18 cellular contexts compared by ENCODE assay signal in the genomic region with DNA sequence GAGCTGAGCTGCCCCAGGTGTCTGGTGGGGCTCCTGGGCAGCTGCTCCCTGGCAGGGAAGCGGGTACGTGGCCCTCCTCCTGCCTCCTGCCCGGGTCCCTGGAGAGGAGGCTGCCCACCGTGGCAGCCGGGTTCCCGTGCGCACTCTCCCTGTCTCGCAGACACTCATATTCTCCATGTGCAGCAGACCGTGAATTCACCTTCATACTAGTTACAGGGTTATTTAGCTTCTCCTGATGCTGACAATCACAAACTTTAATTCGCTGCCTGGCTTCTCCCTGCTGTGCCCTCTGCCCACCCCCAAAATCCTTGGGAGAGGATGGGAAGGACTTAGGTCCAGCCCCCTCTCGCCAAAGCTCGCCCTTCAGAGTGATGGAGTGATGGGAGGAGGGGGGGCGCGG.
"Had no signal": no experiment of that assay in that cellular context is flagged by ENCODE, and none has a peak within 500 bp of the region (broad histone marks: within the 10 kb centered on the region; RNA-seq: fewer than 3 reads in every experiment).

No MANE protein-coding gene starts in this region.

- H3K4me1 ChIP-seq: upper lobe of right lung had no signal

- H3K27me3 ChIP-seq: gastrocnemius medialis, upper lobe of right lung had no signal

- H3K27ac ChIP-seq: dorsolateral prefrontal cortex, heart right ventricle, thoracic aorta, upper lobe of right lung had no signal

- H3K27ac Mint-ChIP-seq: activated CD4-positive, alpha-beta memory T cell treated with anti-CD3 and anti-CD28 coated beads for 36 hours; activated CD4-positive, alpha-beta T cell treated with anti-CD3 and anti-CD28 coated beads for 36 hours; activated CD8-positive, alpha-beta memory T cell treated with anti-CD3 and anti-CD28 coated beads, Interleukin-2, amount 10 ng/mL, durations not matched to agents 7 days and 5 days; activated naive CD4-positive, alpha-beta T cell treated with anti-CD3 and anti-CD28 coated beads, Interleukin-2, amount 50 U/mL, for 72 hours; natural killer cell treated with Interleukin-12 subunit alpha and Interleukin-12 subunit beta and Interleukin-15 and Interleukin-18, amount 100 ng/mL, for 72 hours; stimulated activated naive CD8-positive, alpha-beta T cell treated with anti-CD3 and anti-CD28 coated beads, Interleukin-15, amount 100 ng/mL, for 72 hours had no signal

- H3K36me3 Mint-ChIP-seq: activated CD4-positive, alpha-beta memory T cell treated with anti-CD3 and anti-CD28 coated beads for 36 hours; activated CD8-positive, alpha-beta memory T cell treated with anti-CD3 and anti-CD28 coated beads, Interleukin-2, amount 10 ng/mL, durations not matched to agents 7 days and 5 days; activated naive CD4-positive, alpha-beta T cell treated with anti-CD3 and anti-CD28 coated beads, Interleukin-2, amount 50 U/mL, for 72 hours; natural killer cell treated with Interleukin-12 subunit alpha and Interleukin-12 subunit beta and Interleukin-15 and Interleukin-18, amount 100 ng/mL, for 72 hours had no signal

- H3K27me3 Mint-ChIP-seq: activated CD4-positive, alpha-beta memory T cell treated with anti-CD3 and anti-CD28 coated beads for 36 hours; activated CD4-positive, alpha-beta T cell treated with anti-CD3 and anti-CD28 coated beads for 36 hours had no signal

- H3K36me3 ChIP-seq: gastrocnemius medialis, thoracic aorta, upper lobe of right lung had no signal

- H3K4me3 Mint-ChIP-seq: activated CD4-positive, alpha-beta memory T cell treated with anti-CD3 and anti-CD28 coated beads for 36 hours; activated CD4-positive, alpha-beta T cell treated with anti-CD3 and anti-CD28 coated beads for 36 hours; activated CD8-positive, alpha-beta memory T cell treated with anti-CD3 and anti-CD28 coated beads, Interleukin-2, amount 10 ng/mL, durations not matched to agents 7 days and 5 days; activated T-cell treated with anti-CD3 and anti-CD28 coated beads, Interleukin-2, amount 50 U/mL, for 4 hours; natural killer cell treated with Interleukin-12 subunit alpha and Interleukin-12 subunit beta and Interleukin-15 and Interleukin-18, amount 100 ng/mL, for 72 hours; stimulated activated naive CD8-positive, alpha-beta T cell treated with anti-CD3 and anti-CD28 coated beads, Interleukin-15, amount 100 ng/mL, for 72 hours had no signal

- H3K4me2 ChIP-seq: smooth muscle cell had no signal

- H3K9me3 ChIP-seq: gastrocnemius medialis, heart right ventricle, thoracic aorta, upper lobe of right lung had no signal

- ATAC-seq: activated CD4-positive, alpha-beta T cell treated with anti-CD3 and anti-CD28 coated beads for 36 hours; activated CD8-positive, alpha-beta memory T cell treated with anti-CD3 and anti-CD28 coated beads, Interleukin-2, amount 10 ng/mL, durations not matched to agents 7 days and 5 days; activated naive CD4-positive, alpha-beta T cell treated with anti-CD3 and anti-CD28 coated beads, Interleukin-2, amount 50 U/mL, for 72 hours; activated T-cell treated with anti-CD3 and anti-CD28 coated beads, Interleukin-2, amount 50 U/mL, for 4 hours; gastrocnemius medialis; heart right ventricle; right cardiac atrium; stimulated activated naive CD8-positive, alpha-beta T cell treated with anti-CD3 and anti-CD28 coated beads, Interleukin-15, amount 100 ng/mL, for 72 hours; upper lobe of right lung had no signal

- H3K9me3 Mint-ChIP-seq: activated CD4-positive, alpha-beta memory T cell treated with anti-CD3 and anti-CD28 coated beads for 36 hours; activated naive CD4-positive, alpha-beta T cell treated with anti-CD3 and anti-CD28 coated beads, Interleukin-2, amount 50 U/mL, for 72 hours; activated T-cell treated with anti-CD3 and anti-CD28 coated beads, Interleukin-2, amount 50 U/mL, for 4 hours; natural killer cell treated with Interleukin-12 subunit alpha and Interleukin-12 subunit beta and Interleukin-15 and Interleukin-18, amount 100 ng/mL, for 72 hours; stimulated activated naive CD8-positive, alpha-beta T cell treated with anti-CD3 and anti-CD28 coated beads, Interleukin-15, amount 100 ng/mL, for 72 hours had no signal

- H3K4me3 ChIP-seq: dorsolateral prefrontal cortex, gastrocnemius medialis, heart right ventricle, smooth muscle cell, thoracic aorta, upper lobe of right lung had no signal

- DNase-seq: activated CD4-positive, alpha-beta memory T cell treated with anti-CD3 and anti-CD28 coated beads for 36 hours; activated CD4-positive, alpha-beta T cell treated with anti-CD3 and anti-CD28 coated beads for 36 hours; activated CD8-positive, alpha-beta memory T cell treated with anti-CD3 and anti-CD28 coated beads, Interleukin-2, amount 10 ng/mL, durations not matched to agents 7 days and 5 days; activated gamma-delta T cell; activated T-cell treated with anti-CD3 and anti-CD28 coated beads, Interleukin-2, amount 50 U/mL, for 4 hours; dorsolateral prefrontal cortex; erythroblast; gastrocnemius medialis; heart right ventricle; nucleus accumbens; posterior cingulate gyrus; right cardiac atrium; stimulated activated naive CD8-positive, alpha-beta T cell treated with anti-CD3 and anti-CD28 coated beads, Interleukin-15, amount 100 ng/mL, for 72 hours; upper lobe of right lung had no signal
